In the genomic region with DNA sequence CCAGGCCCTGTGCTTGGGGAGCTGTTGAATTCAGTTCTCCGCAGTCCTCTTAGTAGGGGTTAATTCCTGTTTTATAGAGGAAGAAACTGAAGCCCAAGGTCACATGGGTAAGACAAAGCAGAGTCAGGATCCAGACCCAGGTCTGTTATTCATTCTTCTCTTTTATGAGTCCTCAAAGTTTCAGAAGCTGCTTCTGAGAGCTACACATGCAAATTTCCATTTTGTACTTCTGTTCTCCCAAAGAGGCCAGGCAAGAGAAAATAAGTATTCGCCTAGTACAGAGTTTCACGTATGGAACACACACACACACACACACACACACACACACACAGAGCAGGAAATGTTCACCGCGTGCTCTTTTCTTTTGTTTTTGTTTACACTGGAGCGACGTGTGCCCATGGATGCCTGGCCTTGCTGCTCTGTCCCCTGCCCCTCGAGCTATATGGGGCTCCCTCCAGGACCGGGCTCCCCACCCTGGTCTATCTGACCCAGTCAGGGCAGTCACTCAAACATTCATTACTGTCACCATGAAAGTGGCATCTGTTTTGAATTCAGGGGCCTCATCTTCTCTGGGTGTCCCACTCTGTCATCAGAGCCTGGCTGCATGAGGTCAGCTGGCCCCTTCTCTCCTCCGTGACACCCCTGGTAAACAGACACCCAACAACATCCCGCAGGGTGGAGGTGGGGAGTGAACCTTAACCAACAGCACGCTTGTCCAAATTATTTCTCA, we compare ENCODE assay signal across 9 cellular contexts.
DNase-seq lines count a peak whose midpoint lies in the region; ATAC-seq, FAIRE-seq and TF ChIP-seq lines count a peak whose summit lies in the region.
"Had no signal": no experiment of that assay in that cellular context is flagged by ENCODE, and none has a peak within 500 bp of the region (broad histone marks: within the 10 kb centered on the region; RNA-seq: fewer than 3 reads in every experiment).

No MANE protein-coding gene starts in this region.

- TF ChIP-seq CTCF in GM06990 (IDR thresholded peaks at IDR 0.05; ENCODE audit: insufficient read depth, low read length, poor library complexity, severe bottlenecking) (no peak), upper lobe of left lung (IDR thresholded peaks at IDR 0.05) (no peak), WERI-Rb-1 (IDR thresholded peaks at IDR 0.05; ENCODE audit: low read depth, low read length) (no peak)

- DNase-seq in GM06990 (ENCODE audit: extremely low read depth, insufficient read length) (peak; percentile 60), upper lobe of left lung (no peak), kidney tubule cell (ENCODE audit: low spot score) (no peak), WERI-Rb-1 (no peak)

- H3K36me3 ChIP-seq in GM06990 (ENCODE audit: control insufficient read depth, insufficient read depth, low read length) (no peaks in the 10 kb centered on the region), upper lobe of left lung (peaks cover 0 to 3% (median 0%) of the 10 kb centered on the region in 4 donors), WERI-Rb-1 (no peaks in the 10 kb centered on the region)
- H3K36me3 ChIP-seq: neutrophil had no signal

- no peak overlapping the region for H3K4me3 ChIP-seq in GM06990 (replicated peaks; ENCODE audit: low read depth, low read length)
- H3K4me3 ChIP-seq in upper lobe of left lung = no peak overlapping the region
- no peak overlapping the region for H3K4me3 ChIP-seq in WERI-Rb-1 (ENCODE audit: low read depth, low read length)

- ATAC-seq in GM21390 (IDR thresholded peaks at IDR 0.05; ENCODE audit: unreplicated experiment) (peak; percentile 92), HG03521 (IDR thresholded peaks at IDR 0.05; ENCODE audit: unreplicated experiment) (peak; percentile 86), upper lobe of left lung (ENCODE audit: low FRiP score in 2 of 2) (peak; percentile 21 to 58)
- ATAC-seq in activated CD4-positive, CD25-positive, alpha-beta regulatory T cell treated with anti-CD3 and anti-CD28 coated beads, Interleukin-2, amount 50 U/mL, for 24 hours = no peak

- H3K27ac ChIP-seq in upper lobe of left lung (peak overlapping the region; percentile 9 to 73 (median 46)), WERI-Rb-1 (no peak overlapping the region)
- H3K27ac ChIP-seq: neutrophil had no signal

- H3K9me3 ChIP-seq in upper lobe of left lung = no peaks in the 10 kb centered on the region
- H3K9me3 ChIP-seq in WERI-Rb-1 (ENCODE audit: severe bottlenecking) = no peaks in the 10 kb centered on the region
- H3K9me3 ChIP-seq: neutrophil had no signal

- H3K27me3 ChIP-seq in GM06990 (replicated peaks; ENCODE audit: control insufficient read depth, insufficient read depth, low read length) (no peaks in the 10 kb centered on the region), upper lobe of left lung (no peaks in the 10 kb centered on the region), WERI-Rb-1 (ENCODE audit: insufficient read depth, low read depth, severe bottlenecking) (no peaks in the 10 kb centered on the region)

- WGBS in upper lobe of left lung, 2 donors = 35 to 51% methylated on average over 11 to 12 of the region's 12 CpGs

- peaks cover 48 to 63% (median 48%) of the 10 kb centered on the region in 4 donors for H3K4me1 ChIP-seq in upper lobe of left lung

- peak in 1 of 4 donors; percentile 9 for TF ChIP-seq POLR2A in upper lobe of left lung (IDR thresholded peaks at IDR 0.05)

- peak; percentile 39 for FAIRE-seq in endometrium (lab: Jason Lieb, UNC)

- no peak for TF ChIP-seq EP300 in upper lobe of left lung (IDR thresholded peaks at IDR 0.05)

Comparison
In these comparisons a context has a peak if more than half of its experiments do, and no peak if none do; other contexts are left out.
1. ATAC-seq: peak in GM21390 (single experiment), HG03521 (single experiment) and upper lobe of left lung (2 of 2); none in activated CD4-positive, CD25-positive, alpha-beta regulatory T cell treated with anti-CD3 and anti-CD28 coated beads, Interleukin-2, amount 50 U/mL, for 24 hours (0 of 2).